ENCODE assay signal across 1 cellular context in genomic region chr18:9474983-9475642, GRCh38.
TF ChIP-seq lines count a peak whose summit lies in the region.

TSS of gene RALBP1 (plus strand) at chr18:9475513. CDS start at chr18:9513046, 37,533 bp downstream.

TF ChIP-seq in GM12878, 131 proteins besides CTCF, POLR2A, EP300 and RAD21 (continued from another document):
- TF ChIP-seq BCL3 (IDR thresholded peaks at IDR 0.05; ENCODE audit: borderline replicate concordance, insufficient read depth, low read depth, low read length, poor library complexity, severe bottlenecking) (no peak), ZNF24 (IDR thresholded peaks at IDR 0.05) (no peak), PKNOX1 (IDR thresholded peaks at IDR 0.05) (peak; percentile 43; the same call in 1 of the 2 replicates), HDGF (IDR thresholded peaks at IDR 0.05) (peak; percentile 87; the same call in 1 of the 2 replicates), MTA2 (IDR thresholded peaks at IDR 0.05; ENCODE audit: low read depth) (no peak)
TF ChIP-seq in GM12878: peak in this region for 44.
